ENCODE assay signal across 19 cellular contexts in the genomic region with DNA sequence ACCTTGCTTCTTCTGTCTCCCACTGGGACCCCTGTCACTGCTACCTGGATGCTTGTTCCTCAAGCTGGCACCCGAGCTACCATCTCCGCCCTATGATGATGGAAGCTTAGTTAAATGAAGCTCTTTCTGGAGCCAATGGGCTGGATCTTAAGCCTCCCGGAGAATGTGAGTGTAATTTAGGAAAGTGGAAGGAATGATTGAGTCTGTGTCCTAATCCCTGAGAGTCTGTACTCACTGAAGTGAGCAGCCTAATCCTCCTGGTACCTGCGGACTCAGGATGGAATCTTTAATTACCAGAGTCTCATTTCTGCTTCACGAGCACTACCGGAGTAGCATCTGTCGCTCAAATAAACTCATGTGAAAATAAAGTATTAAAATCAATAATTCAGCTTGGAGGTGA.
A peak's percentile ranks its signal among the peaks of the same experiment; 100 is the strongest.
DNase-seq lines count a peak whose midpoint lies in the region; ATAC-seq and TF ChIP-seq lines count a peak whose summit lies in the region.
"Had no signal": no experiment of that assay in that cellular context is flagged by ENCODE, and none has a peak within 500 bp of the region (broad histone marks: within the 10 kb centered on the region; RNA-seq: fewer than 3 reads in every experiment).

No MANE protein-coding gene starts in this region.

- ATAC-seq in WTC11, result no peak
- ATAC-seq: A549, HCT116 had no signal

- H4K91ac ChIP-seq in H9 (ENCODE audit: insufficient read length, low read depth, low read length), result peak overlapping the region; percentile 96

- peaks cover 3 to 4% of the 10 kb centered on the region in 2 experiments; a peak in 4 of 5 replicates for H3K9me3 Mint-ChIP-seq in H9
- H3K9me3 Mint-ChIP-seq in WTC11, result peaks cover 4% of the 10 kb centered on the region
- H3K9me3 Mint-ChIP-seq: CD14-positive monocyte had no signal

- H3K23me2 ChIP-seq in H9 (ENCODE audit: insufficient read length, low read depth, low read length, poor library complexity, severe bottlenecking), result peaks cover 7% of the 10 kb centered on the region

- H3K18ac ChIP-seq in H9 (ENCODE audit: insufficient read length, low read depth, low read length), result peak overlapping the region; percentile 86

- peak overlapping the region; percentile 65; the same call in 1 of the 2 replicates for H3K14ac ChIP-seq in H9 (ENCODE audit: insufficient read depth, low read length)

- H2BK15ac ChIP-seq in H9 (ENCODE audit: low read depth, low read length), result no peak overlapping the region

- no peak overlapping the region for H4K8ac ChIP-seq in H9 (replicated peaks; ENCODE audit: insufficient read length, low read depth, low read length)

- H3K4me3 Mint-ChIP-seq in H9 (0 out of 5 replicates have a peak overlapping the region, but pooled peaks of 1 of the 2 experiments have one; percentile 34), WTC11 (no peak overlapping the region)
- H3K4me3 Mint-ChIP-seq: CD14-positive monocyte; CD4-positive, alpha-beta memory T cell; HFFc6 had no signal

- H4K5ac ChIP-seq in H9 (ENCODE audit: insufficient read length, low read depth, low read length), result no peak overlapping the region

- WGBS in H9 (ENCODE audit: extremely low coverage, insufficient read length, low lambda C conversion rate), result no CpG with 5 or more reads among the region's 7 CpGs

- no peak overlapping the region for H2AFZ ChIP-seq in H9 (ENCODE audit: low read length)

- H3K9ac ChIP-seq in H9 (ENCODE audit: extremely low read depth, insufficient read length, low read length) (no peak overlapping the region), iPS-20b (ENCODE audit: low read depth, low read length) (peak overlapping the region; percentile 87; the same call in 1 of the 2 replicates)
- H3K9ac ChIP-seq: BLaER1 had no signal

- H3K27me3 ChIP-seq in H9 (ENCODE audit: insufficient read depth, low read length) (no peaks in the 10 kb centered on the region), iPS-20b (ENCODE audit: insufficient read depth, low read length) (no peaks in the 10 kb centered on the region), BE2C (no peaks in the 10 kb centered on the region)
- H3K27me3 ChIP-seq in effector memory CD4-positive, alpha-beta T cell (replicated peaks; ENCODE audit: control insufficient read depth, insufficient read depth, low read length, poor library complexity, severe bottlenecking), result no peaks in the 10 kb centered on the region
- H3K27me3 ChIP-seq: BLaER1 had no signal

- no peaks in the 10 kb centered on the region for H3K79me1 ChIP-seq in H9 (ENCODE audit: insufficient read depth, low read depth, low read length, poor library complexity, severe bottlenecking)

- DNase-seq in H9 (no peak), WTC11 (ENCODE audit: low spot score) (no peak), DMS114 treated with DMSO at 0.1 percent for 48 hours (lab: John Stamatoyannopoulos, UW; ENCODE audit: unreplicated experiment) (no peak), BE2C (no peak), A172 (ENCODE audit: low spot score) (no peak)
- DNase-seq in effector memory CD4-positive, alpha-beta T cell, result no peak
- DNase-seq: AML-193; CD4-positive, alpha-beta memory T cell; DMS53; DND-41; EL; HFFc6; KG1 had no signal

- no peaks in the 10 kb centered on the region for H4K20me1 ChIP-seq in H9 (ENCODE audit: control insufficient read depth, insufficient read depth, insufficient read length)
- H4K20me1 ChIP-seq: BLaER1 had no signal

- no peak overlapping the region for H2BK120ac ChIP-seq in H9 (ENCODE audit: low read depth, low read length, poor library complexity, severe bottlenecking)

- H3K23ac ChIP-seq in H9 (ENCODE audit: insufficient read length, low read depth, low read length), result no peak overlapping the region

- no peaks in the 10 kb centered on the region for H3K36me3 ChIP-seq in iPS-20b (ENCODE audit: insufficient read depth, low read depth, low read length)
- no peaks in the 10 kb centered on the region for H3K36me3 ChIP-seq in BE2C
- H3K36me3 ChIP-seq in effector memory CD4-positive, alpha-beta T cell (ENCODE audit: control insufficient read depth, insufficient read depth, low read length), result no peaks in the 10 kb centered on the region
- H3K36me3 ChIP-seq: BLaER1 had no signal

- H2AK5ac ChIP-seq in H9 (ENCODE audit: insufficient read length, low read length), result peak overlapping the region; percentile 98

- CTCF ChIA-PET in WTC11 (lab: Charles Lee), result interaction anchor here (1.0 kb wide), 1 partner anchor 201 kb away, joined by 4 read pairs; no protein-coding TSS in a partner anchor

- H3K79me2 ChIP-seq in H9 (ENCODE audit: insufficient read depth, low read length), result no peaks in the 10 kb centered on the region

- H2BK12ac ChIP-seq in H9 (ENCODE audit: insufficient read length, low read depth, low read length), result peak overlapping the region; percentile 100

- no peak overlapping the region for H3T11ph ChIP-seq in H9 (ENCODE audit: low read length)

- H3K27ac Mint-ChIP-seq in H9 (peak overlapping the region; percentile 98 to 99 (median 99); a peak in 6 of 7 replicates), WTC11 (peak overlapping the region; percentile 100)
- H3K27ac Mint-ChIP-seq: CD4-positive, alpha-beta memory T cell; HFFc6 had no signal

- no peaks in the 10 kb centered on the region for H3K9me3 ChIP-seq in H9 (ENCODE audit: control insufficient read depth, low read depth, low read length)
- H3K9me3 ChIP-seq in iPS-20b (ENCODE audit: insufficient read depth, low read depth, low read length), result no peaks in the 10 kb centered on the region
- no peaks in the 10 kb centered on the region for H3K9me3 ChIP-seq in BE2C
- H3K9me3 ChIP-seq in effector memory CD4-positive, alpha-beta T cell (ENCODE audit: control insufficient read depth, low read length), result no peaks in the 10 kb centered on the region
- H3K9me3 ChIP-seq: A549, BLaER1 had no signal

- POLR2A ChIA-PET in WTC11 (lab: Charles Lee), result no interaction called here

- H3K36me3 Mint-ChIP-seq in H9 (ENCODE audit: insufficient read depth in 1 of 3, low read depth in 3 of 3), result peaks cover 0 to 5% (median 2%) of the 10 kb centered on the region in 3 experiments; a peak in 3 of 7 replicates
- H3K36me3 Mint-ChIP-seq in WTC11, result peaks cover 4% of the 10 kb centered on the region
- H3K36me3 Mint-ChIP-seq: CD14-positive monocyte; CD4-positive, alpha-beta memory T cell had no signal

- H2BK20ac ChIP-seq in H9 (ENCODE audit: low read depth, low read length, poor library complexity, severe bottlenecking), result no peak overlapping the region

- H3K4me3 ChIP-seq in iPS-20b (ENCODE audit: low read length) (no peak overlapping the region), BE2C (ENCODE audit: low read depth, low read length) (no peak overlapping the region)
- no peak overlapping the region for H3K4me3 ChIP-seq in effector memory CD4-positive, alpha-beta T cell (ENCODE audit: insufficient read depth, low read depth, low read length, poor library complexity, severe bottlenecking)
- H3K4me3 ChIP-seq: A549, BLaER1 had no signal

- H2BK5ac ChIP-seq in H9 (ENCODE audit: insufficient read length, low read length), result peak overlapping the region; percentile 1

- peaks cover 50 to 55% of the 10 kb centered on the region in 2 experiments for H3K4me1 Mint-ChIP-seq in H9
- peaks cover 74% of the 10 kb centered on the region for H3K4me1 Mint-ChIP-seq in WTC11
- H3K4me1 Mint-ChIP-seq: CD14-positive monocyte; CD4-positive, alpha-beta memory T cell had no signal

- peak overlapping the region; percentile 96 for H3K4ac ChIP-seq in H9 (ENCODE audit: low read depth, low read length)

- TF ChIP-seq CTCF in H9 (conservative IDR thresholded peaks at IDR 0.05) (no peak), WTC11 (IDR thresholded peaks at IDR 0.05) (no peak), BE2C (IDR thresholded peaks at IDR 0.05; ENCODE audit: low read depth, low read length) (no peak)

- peak overlapping the region; percentile 100 for H3K27ac ChIP-seq in H9 (ENCODE audit: insufficient read length, low read depth, low read length)
- H3K27ac ChIP-seq in iPS-20b (ENCODE audit: low read length), result peak overlapping the region; percentile 90
- H3K27ac ChIP-seq in effector memory CD4-positive, alpha-beta T cell (ENCODE audit: insufficient read depth, low read length, poor library complexity, severe bottlenecking), result no peak overlapping the region
- H3K27ac ChIP-seq: A549, BLaER1, HL-60 had no signal

- no peak overlapping the region for H3K56ac ChIP-seq in H9 (ENCODE audit: insufficient read length, low read depth, low read length)

- H3K27me3 Mint-ChIP-seq in H9 (ENCODE audit: low read depth), result no peaks in the 10 kb centered on the region; the same call in 1 of the 2 replicates
- H3K27me3 Mint-ChIP-seq in WTC11 (ENCODE audit: low read depth), result peaks cover 3% of the 10 kb centered on the region

- no peak overlapping the region for H3K4me2 ChIP-seq in H9 (ENCODE audit: insufficient read depth, insufficient read length, low read length)
- H3K4me2 ChIP-seq: A549, BLaER1 had no signal

- H3K4me1 ChIP-seq in H9 (ENCODE audit: insufficient read depth, low read length), result peaks cover 17% of the 10 kb centered on the region
- H3K4me1 ChIP-seq in iPS-20b (ENCODE audit: insufficient read depth, low read length), result peaks cover 32% of the 10 kb centered on the region; the same call in 1 of the 2 replicates
- no peaks in the 10 kb centered on the region for H3K4me1 ChIP-seq in BE2C
- no peaks in the 10 kb centered on the region for H3K4me1 ChIP-seq in effector memory CD4-positive, alpha-beta T cell (ENCODE audit: control insufficient read depth, insufficient read depth, low read length, poor library complexity, severe bottlenecking)
- H3K4me1 ChIP-seq: A549 had no signal

TF ChIP-seq in WTC11, 78 proteins besides CTCF, POLR2A, EP300 and RAD21 (continues in another document):
- TF ChIP-seq, protein P1, sequence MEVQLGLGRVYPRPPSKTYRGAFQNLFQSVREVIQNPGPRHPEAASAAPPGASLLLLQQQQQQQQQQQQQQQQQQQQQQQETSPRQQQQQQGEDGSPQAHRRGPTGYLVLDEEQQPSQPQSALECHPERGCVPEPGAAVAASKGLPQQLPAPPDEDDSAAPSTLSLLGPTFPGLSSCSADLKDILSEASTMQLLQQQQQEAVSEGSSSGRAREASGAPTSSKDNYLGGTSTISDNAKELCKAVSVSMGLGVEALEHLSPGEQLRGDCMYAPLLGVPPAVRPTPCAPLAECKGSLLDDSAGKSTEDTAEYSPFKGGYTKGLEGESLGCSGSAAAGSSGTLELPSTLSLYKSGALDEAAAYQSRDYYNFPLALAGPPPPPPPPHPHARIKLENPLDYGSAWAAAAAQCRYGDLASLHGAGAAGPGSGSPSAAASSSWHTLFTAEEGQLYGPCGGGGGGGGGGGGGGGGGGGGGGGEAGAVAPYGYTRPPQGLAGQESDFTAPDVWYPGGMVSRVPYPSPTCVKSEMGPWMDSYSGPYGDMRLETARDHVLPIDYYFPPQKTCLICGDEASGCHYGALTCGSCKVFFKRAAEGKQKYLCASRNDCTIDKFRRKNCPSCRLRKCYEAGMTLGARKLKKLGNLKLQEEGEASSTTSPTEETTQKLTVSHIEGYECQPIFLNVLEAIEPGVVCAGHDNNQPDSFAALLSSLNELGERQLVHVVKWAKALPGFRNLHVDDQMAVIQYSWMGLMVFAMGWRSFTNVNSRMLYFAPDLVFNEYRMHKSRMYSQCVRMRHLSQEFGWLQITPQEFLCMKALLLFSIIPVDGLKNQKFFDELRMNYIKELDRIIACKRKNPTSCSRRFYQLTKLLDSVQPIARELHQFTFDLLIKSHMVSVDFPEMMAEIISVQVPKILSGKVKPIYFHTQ (CRISPR knock-in tag; IDR thresholded peaks at IDR 0.05), result no peak
- no peak for TF ChIP-seq RELA (CRISPR knock-in tag; IDR thresholded peaks at IDR 0.05; ENCODE audit: borderline replicate concordance)
